28 cellular contexts compared by ENCODE assay signal in the genomic region with DNA sequence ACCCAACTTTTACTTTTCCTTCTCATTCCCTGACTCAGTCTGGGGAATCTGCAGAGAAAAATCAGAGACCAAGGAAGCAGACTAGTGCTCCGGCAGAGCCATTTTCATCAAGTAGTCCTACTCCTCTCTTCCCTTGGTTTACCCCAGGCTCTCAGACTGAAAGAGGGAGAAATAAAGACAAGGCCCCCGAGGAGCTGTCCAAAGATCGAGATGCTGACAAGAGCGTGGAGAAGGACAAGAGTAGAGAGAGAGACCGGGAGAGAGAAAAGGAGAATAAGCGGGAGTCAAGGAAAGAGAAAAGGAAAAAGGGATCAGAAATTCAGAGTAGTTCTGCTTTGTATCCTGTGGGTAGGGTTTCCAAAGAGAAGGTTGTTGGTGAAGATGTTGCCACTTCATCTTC. TPM values are rescaled to one million over a fixed set of nuclear protein-coding genes. Genes with fewer than 3 reads are reported as not detected.
DNase-seq lines count a peak whose midpoint lies in the region; ATAC-seq, FAIRE-seq and TF ChIP-seq lines count a peak whose summit lies in the region.
"Had no signal": no experiment of that assay in that cellular context is flagged by ENCODE, and none has a peak within 500 bp of the region (broad histone marks: within the 10 kb centered on the region; RNA-seq: fewer than 3 reads in every experiment).

No MANE protein-coding gene starts in this region.

- H2AFZ ChIP-seq in GM12878 (ENCODE audit: control insufficient read depth, low read depth, low read length): no peak overlapping the region
- H2AFZ ChIP-seq in neural progenitor cell (replicated peaks): no peak overlapping the region
- no peak overlapping the region for H2AFZ ChIP-seq in osteoblast (ENCODE audit: low read length)

- no peak for TF ChIP-seq CTCF in activated CD8-positive, alpha-beta T cell treated with anti-CD3 and anti-CD28 coated beads for 36 hours (IDR thresholded peaks at IDR 0.05)
- TF ChIP-seq CTCF in GM12878 (IDR thresholded peaks at IDR 0.05 in 2 of 3, conservative IDR thresholded peaks at IDR 0.05 in 1 of 3; ENCODE audit: control insufficient read depth in 2 of 3, extremely low read depth in 1 of 3, insufficient read depth in 1 of 3, low read depth in 3 of 3, low read length in 3 of 3) (no peak), neural progenitor cell (IDR thresholded peaks at IDR 0.05) (no peak), osteoblast (IDR thresholded peaks at IDR 0.05; ENCODE audit: extremely low read depth, low read depth, low read length) (no peak)

- RAD21 ChIA-PET in GM12878 (lab: Charles Lee; ENCODE audit: unreplicated experiment): no interaction called here

- H4K20me1 ChIP-seq in GM12878 (ENCODE audit: control insufficient read depth, insufficient read depth) (no peaks in the 10 kb centered on the region; the same call in 1 of the 2 replicates), neural progenitor cell (ENCODE audit: low read depth) (peaks cover 86% of the 10 kb centered on the region), osteoblast (ENCODE audit: insufficient read depth, low read length) (peaks cover 7% of the 10 kb centered on the region)

- TF ChIP-seq EP300 in GM12878 (IDR thresholded peaks at IDR 0.05; ENCODE audit: borderline replicate concordance in 1 of 2, control insufficient read depth in 1 of 2, low read depth in 2 of 2, low read length in 2 of 2): no peak

- no peak for FAIRE-seq in GM12878 (lab: Jason Lieb, UNC)
- FAIRE-seq: islet of Langerhans had no signal

- no peak for TF ChIP-seq RAD21 in GM12878 (IDR thresholded peaks at IDR 0.05; ENCODE audit: insufficient read depth, low read depth, low read length)

- peak overlapping the region; percentile 11 for H3K27ac Mint-ChIP-seq in activated CD8-positive, alpha-beta T cell treated with anti-CD3 and anti-CD28 coated beads, Interleukin-2, amount 10 ng/mL, durations not matched to agents 7 days and 5 days
- H3K27ac Mint-ChIP-seq in activated CD8-positive, alpha-beta T cell treated with anti-CD3 and anti-CD28 coated beads for 36 hours: no peak overlapping the region
- peak overlapping the region in 5 of 8 donors; percentile 11 to 80 (median 69) for H3K27ac Mint-ChIP-seq in CD8-positive, alpha-beta memory T cell
- no peak overlapping the region for H3K27ac Mint-ChIP-seq in neural progenitor cell
- H3K27ac Mint-ChIP-seq: activated CD4-positive, alpha-beta memory T cell treated with anti-CD3 and anti-CD28 coated beads, Interleukin-2, amount 10 ng/mL, durations not matched to agents 7 days and 5 days; endodermal cell had no signal

- peaks cover 14% of the 10 kb centered on the region for H3K4me1 Mint-ChIP-seq in activated CD8-positive, alpha-beta T cell treated with anti-CD3 and anti-CD28 coated beads, Interleukin-2, amount 10 ng/mL, durations not matched to agents 7 days and 5 days (ENCODE audit: low read depth)
- peaks cover 36% of the 10 kb centered on the region for H3K4me1 Mint-ChIP-seq in activated CD8-positive, alpha-beta T cell treated with anti-CD3 and anti-CD28 coated beads for 36 hours (ENCODE audit: low read depth)
- peaks cover 29 to 57% (median 49%) of the 10 kb centered on the region in 3 donors for H3K4me1 Mint-ChIP-seq in CD8-positive, alpha-beta memory T cell
- peaks cover 4% of the 10 kb centered on the region for H3K4me1 Mint-ChIP-seq in neural progenitor cell
- H3K4me1 Mint-ChIP-seq: endodermal cell had no signal

- H3K4me2 ChIP-seq in GM12878 (ENCODE audit: control insufficient read depth, insufficient read depth) (no peak overlapping the region), neural progenitor cell (no peak overlapping the region), osteoblast (ENCODE audit: insufficient read depth, low read length) (no peak overlapping the region)

- SMC1A ChIA-PET in GM12878 (lab: Charles Lee; ENCODE audit: uncharacterized antibody, unreplicated experiment): interaction anchor here (1.6 kb wide), 1 partner anchor 22 kb away, joined by 4 read pairs; no protein-coding TSS in a partner anchor

- TSS peak; percentile 56 for BruUV-seq in GM12878 (replicated peaks; lab: Mats Ljungman, UMichigan)

- POLR2A ChIA-PET in activated CD8-positive, alpha-beta T cell treated with anti-CD3 and anti-CD28 coated beads, Interleukin-2, amount 10 ng/mL, durations not matched to agents 7 days and 5 days (lab: Charles Lee): interaction anchor here (0.7 kb wide), 1 partner anchor 219 kb away, joined by 3 read pairs; no protein-coding TSS in a partner anchor
- POLR2A ChIA-PET in activated CD8-positive, alpha-beta T cell treated with anti-CD3 and anti-CD28 coated beads for 36 hours (lab: Charles Lee): no interaction called here
- POLR2A ChIA-PET in CD8-positive, alpha-beta memory T cell (lab: Charles Lee): interaction anchor here (1.4 kb wide), 1 partner anchor 35 kb away, joined by 5 read pairs; no protein-coding TSS in a partner anchor
- POLR2A ChIA-PET in GM12878 (lab: Charles Lee): no interaction called here

- no peak overlapping the region for H3K4me3 ChIP-seq in CD8-positive, alpha-beta memory T cell (ENCODE audit: low read length)
- no peak overlapping the region for H3K4me3 ChIP-seq in GM12878
- H3K4me3 ChIP-seq in neural progenitor cell: no peak overlapping the region
- H3K4me3 ChIP-seq in osteoblast (ENCODE audit: insufficient read depth, low read length): no peak overlapping the region
- H3K4me3 ChIP-seq: adrenal gland, left lung, SK-N-MC, suprapubic skin had no signal

- no peak for TF ChIP-seq POLR2A in GM12878 (IDR thresholded peaks at IDR 0.05; ENCODE audit: low read depth, low read length)

- H3K27me3 Mint-ChIP-seq in activated CD8-positive, alpha-beta T cell treated with anti-CD3 and anti-CD28 coated beads, Interleukin-2, amount 10 ng/mL, durations not matched to agents 7 days and 5 days (ENCODE audit: low read depth): no peaks in the 10 kb centered on the region
- no peaks in the 10 kb centered on the region for H3K27me3 Mint-ChIP-seq in activated CD8-positive, alpha-beta T cell treated with anti-CD3 and anti-CD28 coated beads for 36 hours
- H3K27me3 Mint-ChIP-seq in CD8-positive, alpha-beta memory T cell: no peaks in the 10 kb centered on the region
- no peaks in the 10 kb centered on the region for H3K27me3 Mint-ChIP-seq in neural progenitor cell (ENCODE audit: insufficient read depth, low read depth)
- H3K27me3 Mint-ChIP-seq: activated CD4-positive, alpha-beta memory T cell treated with anti-CD3 and anti-CD28 coated beads, Interleukin-2, amount 10 ng/mL, durations not matched to agents 7 days and 5 days had no signal

- peaks cover 65% of the 10 kb centered on the region for H3K36me3 Mint-ChIP-seq in activated CD8-positive, alpha-beta T cell treated with anti-CD3 and anti-CD28 coated beads, Interleukin-2, amount 10 ng/mL, durations not matched to agents 7 days and 5 days (ENCODE audit: low read depth)
- H3K36me3 Mint-ChIP-seq in activated CD8-positive, alpha-beta T cell treated with anti-CD3 and anti-CD28 coated beads for 36 hours (ENCODE audit: low read depth): peaks cover 60% of the 10 kb centered on the region
- H3K36me3 Mint-ChIP-seq in CD8-positive, alpha-beta memory T cell: peaks cover 21 to 83% (median 42%) of the 10 kb centered on the region in 3 donors
- H3K36me3 Mint-ChIP-seq in neural progenitor cell: peaks cover 45% of the 10 kb centered on the region

- H3K9ac ChIP-seq in GM12878 (ENCODE audit: control insufficient read depth, insufficient read depth, low read length) (no peak overlapping the region), neural progenitor cell (no peak overlapping the region)

- no peak overlapping the region for H3K27ac ChIP-seq in CD8-positive, alpha-beta memory T cell (ENCODE audit: low read depth, low read length)
- no peak overlapping the region for H3K27ac ChIP-seq in GM12878 (ENCODE audit: control insufficient read depth, insufficient read depth)
- peak overlapping the region; percentile 22 for H3K27ac ChIP-seq in neural progenitor cell
- H3K27ac ChIP-seq in osteoblast (ENCODE audit: low read depth, low read length): no peak overlapping the region
- H3K27ac ChIP-seq: adrenal gland, left lung, SK-N-MC, suprapubic skin had no signal

- CTCF ChIA-PET in activated CD8-positive, alpha-beta T cell treated with anti-CD3 and anti-CD28 coated beads, Interleukin-2, amount 10 ng/mL, durations not matched to agents 7 days and 5 days (lab: Charles Lee): interaction anchor here (1.2 kb wide), 1 partner anchor 15 kb away, joined by 3 read pairs; no protein-coding TSS in a partner anchor
- CTCF ChIA-PET in activated CD8-positive, alpha-beta T cell treated with anti-CD3 and anti-CD28 coated beads for 36 hours (lab: Charles Lee): interaction anchor here (0.8 to 1.0 kb wide), 2 partner anchors 10 to 65 kb away, joined by 3 to 4 read pairs; no protein-coding TSS in a partner anchor
- CTCF ChIA-PET in CD8-positive, alpha-beta memory T cell (lab: Charles Lee): no interaction called here
- CTCF ChIA-PET in GM12878 (lab: Yijun Ruan, JAX): no interaction called here

- H3K79me2 ChIP-seq in GM12878 (ENCODE audit: control insufficient read depth, insufficient read depth, low read length) (no peaks in the 10 kb centered on the region; the same call in 1 of the 2 replicates), neural progenitor cell (ENCODE audit: low read depth) (peaks cover 83% of the 10 kb centered on the region), osteoblast (ENCODE audit: insufficient read depth, low read length) (peaks cover 35% of the 10 kb centered on the region)

- H3K9me3 Mint-ChIP-seq in activated CD8-positive, alpha-beta T cell treated with anti-CD3 and anti-CD28 coated beads, Interleukin-2, amount 10 ng/mL, durations not matched to agents 7 days and 5 days (ENCODE audit: insufficient read depth): no peaks in the 10 kb centered on the region
- H3K9me3 Mint-ChIP-seq in activated CD8-positive, alpha-beta T cell treated with anti-CD3 and anti-CD28 coated beads for 36 hours: no peaks in the 10 kb centered on the region
- no peaks in the 10 kb centered on the region for H3K9me3 Mint-ChIP-seq in CD8-positive, alpha-beta memory T cell
- no peaks in the 10 kb centered on the region for H3K9me3 Mint-ChIP-seq in neural progenitor cell
- H3K9me3 Mint-ChIP-seq: activated CD4-positive, alpha-beta memory T cell treated with anti-CD3 and anti-CD28 coated beads, Interleukin-2, amount 10 ng/mL, durations not matched to agents 7 days and 5 days; endodermal cell had no signal

- H3F3A ChIP-seq in neural progenitor cell (ENCODE audit: low read depth): peaks cover 20% of the 10 kb centered on the region

- no peak for ATAC-seq in activated CD8-positive, alpha-beta T cell treated with anti-CD3 and anti-CD28 coated beads, Interleukin-2, amount 10 ng/mL, durations not matched to agents 7 days and 5 days
- no peak for ATAC-seq in activated CD8-positive, alpha-beta T cell treated with anti-CD3 and anti-CD28 coated beads for 36 hours
- no peak for ATAC-seq in GM12878
- no peak for ATAC-seq in HG02610 (IDR thresholded peaks at IDR 0.05; ENCODE audit: unreplicated experiment)
- ATAC-seq: esophagus mucosa, left lung, PC-3 had no signal

- intact Hi-C loops in activated CD8-positive, alpha-beta T cell treated with anti-CD3 and anti-CD28 coated beads for 36 hours (cut with micrococcal nuclease): no loop called here
- intact Hi-C loops in GM12878 (cut with micrococcal nuclease; ENCODE audit: unreplicated experiment): no loop called here

- no peaks in the 10 kb centered on the region for H3K27me3 ChIP-seq in CD8-positive, alpha-beta memory T cell (ENCODE audit: insufficient read depth, low read length, poor library complexity, severe bottlenecking)
- H3K27me3 ChIP-seq in GM12878 (replicated peaks in 1 of 2; ENCODE audit: control insufficient read depth in 2 of 2, insufficient read depth in 2 of 2, low read length in 1 of 2) (no peaks in the 10 kb centered on the region), neural progenitor cell (no peaks in the 10 kb centered on the region), osteoblast (ENCODE audit: insufficient read depth, low read length) (no peaks in the 10 kb centered on the region)
- H3K27me3 ChIP-seq: adrenal gland, left lung, suprapubic skin had no signal

- H3K9me3 ChIP-seq in CD8-positive, alpha-beta memory T cell (ENCODE audit: low read length): no peaks in the 10 kb centered on the region
- H3K9me3 ChIP-seq in GM12878 (replicated peaks; ENCODE audit: control insufficient read depth, insufficient read depth, low read length) (no peaks in the 10 kb centered on the region), neural progenitor cell (ENCODE audit: low read depth) (no peaks in the 10 kb centered on the region), osteoblast (ENCODE audit: low read depth, low read length) (no peaks in the 10 kb centered on the region)
- H3K9me3 ChIP-seq: adrenal gland, left lung, suprapubic skin had no signal

- 97% methylated on average over 6 of the region's 6 CpGs for WGBS in GM12878 (ENCODE audit: insufficient coverage, insufficient replicate concordance, low lambda C conversion rate, missing lambda C conversion rate)

- H3K4me3 Mint-ChIP-seq in activated CD8-positive, alpha-beta T cell treated with anti-CD3 and anti-CD28 coated beads, Interleukin-2, amount 10 ng/mL, durations not matched to agents 7 days and 5 days: no peak overlapping the region
- no peak overlapping the region for H3K4me3 Mint-ChIP-seq in activated CD8-positive, alpha-beta T cell treated with anti-CD3 and anti-CD28 coated beads for 36 hours
- H3K4me3 Mint-ChIP-seq in CD8-positive, alpha-beta memory T cell: no peak overlapping the region
- H3K4me3 Mint-ChIP-seq in neural progenitor cell: no peak overlapping the region
- H3K4me3 Mint-ChIP-seq: activated CD4-positive, alpha-beta memory T cell treated with anti-CD3 and anti-CD28 coated beads, Interleukin-2, amount 10 ng/mL, durations not matched to agents 7 days and 5 days; endodermal cell had no signal

- in situ Hi-C loops in GM12878 (cut with MboI): no loop called here

- no peak for DNase-seq in activated CD8-positive, alpha-beta T cell treated with anti-CD3 and anti-CD28 coated beads, Interleukin-2, amount 10 ng/mL, durations not matched to agents 7 days and 5 days
- DNase-seq in activated CD8-positive, alpha-beta T cell treated with anti-CD3 and anti-CD28 coated beads for 36 hours: no peak
- DNase-seq in CD8-positive, alpha-beta memory T cell: no peak
- no peak for DNase-seq in GM12878 (ENCODE audit: low read depth, low spot score)
- no peak for DNase-seq in neural progenitor cell (ENCODE audit: low spot score)
- DNase-seq in GF-D8 (lab: John Stamatoyannopoulos, UW): no peak
- DNase-seq in osteoblast (ENCODE audit: insufficient read length, low spot score, missing footprints): no peak
- DNase-seq: activated CD4-positive, alpha-beta memory T cell treated with anti-CD3 and anti-CD28 coated beads, Interleukin-2, amount 10 ng/mL, durations not matched to agents 7 days and 5 days; activated gamma-delta T cell; adrenal gland; central memory CD4-positive, alpha-beta T cell; endodermal cell; head of caudate nucleus; left lung; mesenchymal stem cell; NCI-H1417; NCI-H2029; NCI-H526; nucleus accumbens; PC-3; stimulated activated CD4-positive, alpha-beta T cell treated with anti-CD3 and anti-CD28 coated beads, Interleukin-15, amount 100 ng/mL, for 24 hours; stimulated activated CD4-positive, alpha-beta T cell treated with anti-CD3 and anti-CD28 coated beads, Interleukin-4, amount 100 ng/mL, for 4 hours had no signal

- peaks cover 45% of the 10 kb centered on the region for H3K36me3 ChIP-seq in CD8-positive, alpha-beta memory T cell (ENCODE audit: insufficient read depth, low read length)
- peaks cover 9 to 27% of the 10 kb centered on the region in 2 experiments for H3K36me3 ChIP-seq in GM12878 (ENCODE audit: control insufficient read depth in 2 of 2, insufficient read depth in 2 of 2, low read length in 1 of 2)
- peaks cover 11% of the 10 kb centered on the region for H3K36me3 ChIP-seq in neural progenitor cell
- peaks cover 40% of the 10 kb centered on the region for H3K36me3 ChIP-seq in osteoblast (ENCODE audit: insufficient read depth, low read length)

- peaks cover 2% of the 10 kb centered on the region for H3K4me1 ChIP-seq in CD8-positive, alpha-beta memory T cell (ENCODE audit: insufficient read depth, low read length)
- no peaks in the 10 kb centered on the region for H3K4me1 ChIP-seq in GM12878 (ENCODE audit: control insufficient read depth, insufficient read depth, low read length)
- H3K4me1 ChIP-seq in neural progenitor cell: peaks cover 26% of the 10 kb centered on the region
- H3K4me1 ChIP-seq in osteoblast (ENCODE audit: insufficient read depth, low read length): no peaks in the 10 kb centered on the region
- H3K4me1 ChIP-seq: left lung, suprapubic skin had no signal

RNA-seq across cellular contexts. Expression of a gene that starts 37.2 kb away (rescaled TPM):
- 10 to 100 TPM; 83.1 to 86.7 TPM for total RNA-seq in activated CD8-positive, alpha-beta T cell treated with anti-CD3 and anti-CD28 coated beads, Interleukin-2, amount 10 ng/mL, durations not matched to agents 7 days and 5 days
- total RNA-seq in activated CD8-positive, alpha-beta T cell treated with anti-CD3 and anti-CD28 coated beads for 36 hours: 10 to 100 TPM; 68.8 to 75.0 TPM
- total RNA-seq in CD8-positive, alpha-beta memory T cell: 10 to 100 TPM; 80.0 to 80.6 TPM
- polyA plus RNA-seq in CD8-positive, alpha-beta memory T cell: 40.5 TPM
- 276 and 281 TPM in 2 replicates for total RNA-seq in GM12878 (2013; cell fraction: nucleolus; rRNA removed)
- total RNA-seq in GM12878 (2014; rRNA removed) (24.9 and 25.2 TPM in 2 replicates), GM12878 (2014; rRNA removed; fragmentation: Illumina TruSeq; extraction: Trizol) (28.1 and 30.4 TPM in 2 replicates), GM12878 (2021) (52.6 and 56.9 TPM in 2 replicates), neural progenitor cell (ENCODE audit: low replicate concordance) (63.6 and 73.8 TPM in 2 replicates), osteoblast (38.4 and 49.5 TPM in 2 replicates)
- polyA plus RNA-seq in GM12878 (2011; ENCODE audit: low read depth): 21.9 TPM
- polyA plus RNA-seq in GM12878 (2011; rRNA removed) (25.7 and 27.1 TPM in 2 replicates), GM12878 (2014; fragmentation: Illumina TruSeq; extraction: Trizol) (38.6 and 39.0 TPM in 2 replicates), GM12878 (2014; fragmentation: Nextera tagmentation; extraction: Ambion mirVana) (1 to 10 TPM; 6.1 to 7.4 TPM), GM12878 (2014; rRNA removed) (25.4 and 28.9 TPM in 2 replicates), GM12878 (2016; fragmentation: Nextera tagmentation; extraction: Ambion mirVana) (10 to 100 TPM; 11.2 to 12.7 TPM)
- 27.8 and 30.6 TPM in 2 replicates for polyA plus RNA-seq in GM12878 (2011; cell fraction: cytosol; rRNA removed)
- 106 and 129 TPM in 2 replicates for polyA plus RNA-seq in GM12878 (2011; cell fraction: nucleus; rRNA removed)
- polyA plus RNA-seq in GM12878 (2012): 24.1 and 29.5 TPM in 2 replicates
- 83.9 and 95.8 TPM in 2 replicates for polyA minus RNA-seq in GM12878 (2011; rRNA and poly(A)+ RNA removed)
- 25.9 and 28.2 TPM in 2 replicates for polyA minus RNA-seq in GM12878 (2011; cell fraction: cytosol; rRNA and poly(A)+ RNA removed)
- 103 and 145 TPM in 2 replicates for polyA minus RNA-seq in GM12878 (2011; cell fraction: nucleus; rRNA and poly(A)+ RNA removed)

RNA-seq across cellular contexts. Expression of a gene that starts 53.7 kb away (rescaled TPM):
- total RNA-seq in activated CD8-positive, alpha-beta T cell treated with anti-CD3 and anti-CD28 coated beads, Interleukin-2, amount 10 ng/mL, durations not matched to agents 7 days and 5 days: under 1 TPM; 0.37 to 0.99 TPM
- total RNA-seq in activated CD8-positive, alpha-beta T cell treated with anti-CD3 and anti-CD28 coated beads for 36 hours: under 1 TPM; 0.36 to 0.43 TPM
- under 1 TPM; 0.44 to 0.59 TPM for total RNA-seq in CD8-positive, alpha-beta memory T cell
- not detected for polyA plus RNA-seq in CD8-positive, alpha-beta memory T cell
- total RNA-seq in GM12878 (2013; cell fraction: nucleolus; rRNA removed): 0.71 TPM in 1 of 2 replicates, not detected in the other
- total RNA-seq in GM12878 (2014; rRNA removed): 0.49 TPM in 1 of 2 replicates, not detected in the other
- total RNA-seq in GM12878 (2014; rRNA removed; fragmentation: Illumina TruSeq; extraction: Trizol): not detected in 2 replicates
- total RNA-seq in GM12878 (2021): 0.27 TPM in 1 of 2 replicates, not detected in the other
- not detected for polyA plus RNA-seq in GM12878 (2011; ENCODE audit: low read depth)
- polyA plus RNA-seq in GM12878 (2011; rRNA removed): not detected in 2 replicates
- not detected in 2 replicates for polyA plus RNA-seq in GM12878 (2011; cell fraction: cytosol; rRNA removed)
- not detected in 2 replicates for polyA plus RNA-seq in GM12878 (2011; cell fraction: nucleus; rRNA removed)
- polyA plus RNA-seq in GM12878 (2012): 0.15 TPM in 1 of 2 replicates, not detected in the other
- not detected in 2 replicates for polyA plus RNA-seq in GM12878 (2014; fragmentation: Illumina TruSeq; extraction: Trizol)
- not detected for polyA plus RNA-seq in GM12878 (2014; fragmentation: Nextera tagmentation; extraction: Ambion mirVana)
- polyA plus RNA-seq in GM12878 (2014; rRNA removed): 0.22 and 0.28 TPM in 2 replicates
- under 1 TPM; 0.59 to 0.78 TPM for polyA plus RNA-seq in GM12878 (2016; fragmentation: Nextera tagmentation; extraction: Ambion mirVana)
- polyA minus RNA-seq in GM12878 (2011; rRNA and poly(A)+ RNA removed): not detected in 2 replicates
- polyA minus RNA-seq in GM12878 (2011; cell fraction: cytosol; rRNA and poly(A)+ RNA removed): not detected in 2 replicates
- 0.67 TPM in 1 of 2 replicates, not detected in the other for polyA minus RNA-seq in GM12878 (2011; cell fraction: nucleus; rRNA and poly(A)+ RNA removed)
- total RNA-seq in neural progenitor cell (ENCODE audit: low replicate concordance): 0.62 TPM in 1 of 2 replicates, not detected in the other
- 1.1 and 1.2 TPM in 2 replicates for total RNA-seq in osteoblast
- total RNA-seq: A172, esophagus mucosa had no signal

RNA-seq across cellular contexts. Expression of a gene that starts 57.5 kb away (rescaled TPM):
- 1 to 10 TPM; 6.1 to 8.9 TPM for total RNA-seq in activated CD8-positive, alpha-beta T cell treated with anti-CD3 and anti-CD28 coated beads, Interleukin-2, amount 10 ng/mL, durations not matched to agents 7 days and 5 days
- total RNA-seq in activated CD8-positive, alpha-beta T cell treated with anti-CD3 and anti-CD28 coated beads for 36 hours: 10 to 100 TPM in 1 of 2 experiments, 1 to 10 TPM in 1; 9.8 to 15.0 TPM
- total RNA-seq in CD8-positive, alpha-beta memory T cell: 1 to 10 TPM; 7.0 to 8.3 TPM
- 12.1 TPM for polyA plus RNA-seq in CD8-positive, alpha-beta memory T cell
- total RNA-seq in GM12878 (2013; cell fraction: nucleolus; rRNA removed): 33.7 and 45.1 TPM in 2 replicates
- total RNA-seq in GM12878 (2014; rRNA removed) (7.9 and 13.9 TPM in 2 replicates), GM12878 (2014; rRNA removed; fragmentation: Illumina TruSeq; extraction: Trizol) (4.6 and 5.2 TPM in 2 replicates), GM12878 (2021) (8.5 and 10.2 TPM in 2 replicates), neural progenitor cell (ENCODE audit: low replicate concordance) (28.2 and 29.0 TPM in 2 replicates), osteoblast (10.1 and 11.2 TPM in 2 replicates)
- polyA plus RNA-seq in GM12878 (2011; ENCODE audit: low read depth): 3.3 TPM
- polyA plus RNA-seq in GM12878 (2011; rRNA removed) (3.3 and 5.2 TPM in 2 replicates), GM12878 (2014; fragmentation: Illumina TruSeq; extraction: Trizol) (3.5 and 7.5 TPM in 2 replicates), GM12878 (2014; fragmentation: Nextera tagmentation; extraction: Ambion mirVana) (1 to 10 TPM; 1.4 to 1.7 TPM), GM12878 (2014; rRNA removed) (7.9 and 9.4 TPM in 2 replicates), GM12878 (2016; fragmentation: Nextera tagmentation; extraction: Ambion mirVana) (1 to 10 TPM; 8.2 to 9.1 TPM)
- 7.7 and 9.1 TPM in 2 replicates for polyA plus RNA-seq in GM12878 (2011; cell fraction: cytosol; rRNA removed)
- polyA plus RNA-seq in GM12878 (2011; cell fraction: nucleus; rRNA removed): 35.3 and 37.5 TPM in 2 replicates
- polyA plus RNA-seq in GM12878 (2012): 5.8 and 6.8 TPM in 2 replicates
- polyA minus RNA-seq in GM12878 (2011; rRNA and poly(A)+ RNA removed): 12.9 and 13.1 TPM in 2 replicates
- polyA minus RNA-seq in GM12878 (2011; cell fraction: cytosol; rRNA and poly(A)+ RNA removed): 2.2 and 4.5 TPM in 2 replicates
- 18.0 and 21.9 TPM in 2 replicates for polyA minus RNA-seq in GM12878 (2011; cell fraction: nucleus; rRNA and poly(A)+ RNA removed)

Comparison
In these comparisons a context has a peak if more than half of its experiments do, and no peak if none do; other contexts are left out.
1. H3K27ac Mint-ChIP-seq: peak in activated CD8-positive, alpha-beta T cell treated with anti-CD3 and anti-CD28 coated beads, Interleukin-2, amount 10 ng/mL, durations not matched to agents 7 days and 5 days (single experiment) and CD8-positive, alpha-beta memory T cell (5 of 8); none in activated CD8-positive, alpha-beta T cell treated with anti-CD3 and anti-CD28 coated beads for 36 hours (single experiment) and neural progenitor cell (single experiment).
2. POLR2A ChIA-PET loops: an anchor here in activated CD8-positive, alpha-beta T cell treated with anti-CD3 and anti-CD28 coated beads, Interleukin-2, amount 10 ng/mL, durations not matched to agents 7 days and 5 days (0.7 kb wide) and CD8-positive, alpha-beta memory T cell (1.4 kb wide); none called in activated CD8-positive, alpha-beta T cell treated with anti-CD3 and anti-CD28 coated beads for 36 hours and GM12878.
3. CTCF ChIA-PET loops: an anchor here in activated CD8-positive, alpha-beta T cell treated with anti-CD3 and anti-CD28 coated beads, Interleukin-2, amount 10 ng/mL, durations not matched to agents 7 days and 5 days (1.2 kb wide) and activated CD8-positive, alpha-beta T cell treated with anti-CD3 and anti-CD28 coated beads for 36 hours (0.8 to 1.0 kb wide); none called in CD8-positive, alpha-beta memory T cell and GM12878.